11 cellular contexts compared by ENCODE assay signal in the genomic region with DNA sequence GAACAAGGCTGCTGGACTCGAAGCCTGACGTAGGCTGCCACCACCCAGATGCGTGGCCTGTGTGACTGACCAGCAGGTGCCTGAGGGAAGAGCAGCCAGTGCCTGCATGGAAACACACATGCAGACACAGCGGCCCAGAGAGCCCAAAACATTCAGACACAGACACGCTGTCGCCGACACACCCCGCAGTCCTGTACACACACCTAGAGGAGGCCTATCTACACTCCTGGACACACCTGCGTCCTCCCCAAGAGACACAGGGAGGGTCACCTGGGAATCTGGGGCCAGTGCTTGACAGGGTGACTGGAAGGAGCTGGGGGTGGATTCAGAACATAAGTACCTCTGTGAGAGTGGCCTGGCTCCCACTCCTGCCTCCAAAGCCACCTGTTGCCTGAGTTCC. TPM values are rescaled to one million over a fixed set of nuclear protein-coding genes. Genes with fewer than 3 reads are reported as not detected.
DNase-seq lines count a peak whose midpoint lies in the region; ATAC-seq and TF ChIP-seq lines count a peak whose summit lies in the region.
"Had no signal": no experiment of that assay in that cellular context is flagged by ENCODE, and none has a peak within 500 bp of the region (broad histone marks: within the 10 kb centered on the region; RNA-seq: fewer than 3 reads in every experiment).

No MANE protein-coding gene starts in this region.

- H3K4me1 Mint-ChIP-seq in activated CD8-positive, alpha-beta memory T cell treated with anti-CD3 and anti-CD28 coated beads, Interleukin-2, amount 10 ng/mL, durations not matched to agents 7 days and 5 days: peaks cover 26% of the 10 kb centered on the region
- H3K4me1 Mint-ChIP-seq in T-cell: peaks cover 54 to 77% (median 65%) of the 10 kb centered on the region in 3 donors
- H3K4me1 Mint-ChIP-seq in stimulated activated naive CD8-positive, alpha-beta T cell treated with anti-CD3 and anti-CD28 coated beads, Interleukin-15, amount 100 ng/mL, for 72 hours: peaks cover 48% of the 10 kb centered on the region
- peaks cover 21% of the 10 kb centered on the region for H3K4me1 Mint-ChIP-seq in type B pancreatic cell (ENCODE audit: unreplicated experiment)

- no peak for ATAC-seq in activated CD8-positive, alpha-beta memory T cell treated with anti-CD3 and anti-CD28 coated beads, Interleukin-2, amount 10 ng/mL, durations not matched to agents 7 days and 5 days
- no peak for ATAC-seq in T-cell (replicated peaks in 1 of 4)
- no peak for ATAC-seq in stimulated activated naive CD8-positive, alpha-beta T cell treated with anti-CD3 and anti-CD28 coated beads, Interleukin-15, amount 100 ng/mL, for 72 hours
- ATAC-seq in HG02852 (IDR thresholded peaks at IDR 0.05; ENCODE audit: unreplicated experiment): no peak
- ATAC-seq: left colon, psoas muscle had no signal

- H3K36me3 Mint-ChIP-seq in activated CD8-positive, alpha-beta memory T cell treated with anti-CD3 and anti-CD28 coated beads, Interleukin-2, amount 10 ng/mL, durations not matched to agents 7 days and 5 days: peaks cover 51% of the 10 kb centered on the region
- peaks cover 22% of the 10 kb centered on the region for H3K36me3 Mint-ChIP-seq in T-cell
- H3K36me3 Mint-ChIP-seq in type B pancreatic cell: no peaks in the 10 kb centered on the region

- CTCF ChIA-PET in activated CD8-positive, alpha-beta memory T cell treated with anti-CD3 and anti-CD28 coated beads, Interleukin-2, amount 10 ng/mL, durations not matched to agents 7 days and 5 days (lab: Charles Lee): interaction anchor here (1.7 to 7.2 kb wide), 2 partner anchors 9 to 17 kb away, joined by 7 to 112 read pairs; a partner anchor contains a TSS
- CTCF ChIA-PET in T-cell (lab: Charles Lee): interaction anchor here (1.0 to 4.6 kb wide), 4 partner anchors 10 to 17 kb away, joined by 3 to 33 read pairs (median 6); a partner anchor contains a TSS

- POLR2A ChIA-PET in T-cell (lab: Charles Lee): interaction anchor here in 1 of 2 donors (0.6 to 1.5 kb wide), 3 partner anchors 10 to 78 kb away, joined by 3 to 6 read pairs (median 4); no protein-coding TSS in a partner anchor

- H3K27me3 Mint-ChIP-seq in activated CD8-positive, alpha-beta memory T cell treated with anti-CD3 and anti-CD28 coated beads, Interleukin-2, amount 10 ng/mL, durations not matched to agents 7 days and 5 days: peaks cover 3% of the 10 kb centered on the region
- no peaks in the 10 kb centered on the region for H3K27me3 Mint-ChIP-seq in T-cell
- no peaks in the 10 kb centered on the region for H3K27me3 Mint-ChIP-seq in stimulated activated naive CD8-positive, alpha-beta T cell treated with anti-CD3 and anti-CD28 coated beads, Interleukin-15, amount 100 ng/mL, for 72 hours
- no peaks in the 10 kb centered on the region for H3K27me3 Mint-ChIP-seq in type B pancreatic cell

- TF ChIP-seq CTCF in type B pancreatic cell (conservative IDR thresholded peaks at IDR 0.05): no peak

- peak overlapping the region; percentile 98 for H3K27ac Mint-ChIP-seq in activated CD8-positive, alpha-beta memory T cell treated with anti-CD3 and anti-CD28 coated beads, Interleukin-2, amount 10 ng/mL, durations not matched to agents 7 days and 5 days
- H3K27ac Mint-ChIP-seq in T-cell (peak overlapping the region; percentile 98 to 99), type B pancreatic cell (no peak overlapping the region)
- peak overlapping the region; percentile 95 to 100 for H3K27ac Mint-ChIP-seq in stimulated activated naive CD8-positive, alpha-beta T cell treated with anti-CD3 and anti-CD28 coated beads, Interleukin-15, amount 100 ng/mL, for 72 hours

- DNase-seq in activated CD8-positive, alpha-beta memory T cell treated with anti-CD3 and anti-CD28 coated beads, Interleukin-2, amount 10 ng/mL, durations not matched to agents 7 days and 5 days: peak; percentile 50
- no peak for DNase-seq in activated CD8-positive, alpha-beta memory T cell treated with anti-CD3 and anti-CD28 coated beads, Interleukin-2, amount 50 U/mL, for 48 hours
- peak in 1 of 34 experiments; percentile 18 for DNase-seq in T-cell
- DNase-seq in islet precursor cell: peak; percentile 58
- no peak for DNase-seq in stimulated activated naive CD8-positive, alpha-beta T cell treated with anti-CD3 and anti-CD28 coated beads, Interleukin-15, amount 100 ng/mL, for 72 hours
- DNase-seq in type B pancreatic cell (ENCODE audit: extremely low spot score, unreplicated experiment): no peak
- DNase-seq in germinal center (ENCODE audit: low spot score): no peak
- DNase-seq: activated CD4-positive, CD25-positive, alpha-beta regulatory T cell; left colon; psoas muscle had no signal

- peak overlapping the region; percentile 83 for H3K4me3 Mint-ChIP-seq in activated CD8-positive, alpha-beta memory T cell treated with anti-CD3 and anti-CD28 coated beads, Interleukin-2, amount 10 ng/mL, durations not matched to agents 7 days and 5 days
- H3K4me3 Mint-ChIP-seq in T-cell (peak overlapping the region; percentile 99 to 100 (median 100)), type B pancreatic cell (no peak overlapping the region)
- peak overlapping the region; percentile 77 to 99 for H3K4me3 Mint-ChIP-seq in stimulated activated naive CD8-positive, alpha-beta T cell treated with anti-CD3 and anti-CD28 coated beads, Interleukin-15, amount 100 ng/mL, for 72 hours

- no peaks in the 10 kb centered on the region for H3K9me3 Mint-ChIP-seq in activated CD8-positive, alpha-beta memory T cell treated with anti-CD3 and anti-CD28 coated beads, Interleukin-2, amount 10 ng/mL, durations not matched to agents 7 days and 5 days (ENCODE audit: low read depth)
- H3K9me3 Mint-ChIP-seq in T-cell (no peaks in the 10 kb centered on the region), type B pancreatic cell (no peaks in the 10 kb centered on the region)
- H3K9me3 Mint-ChIP-seq in stimulated activated naive CD8-positive, alpha-beta T cell treated with anti-CD3 and anti-CD28 coated beads, Interleukin-15, amount 100 ng/mL, for 72 hours: no peaks in the 10 kb centered on the region

RNA-seq across cellular contexts. Expression of a gene that starts 6.1 kb away (rescaled TPM):
- 10 to 100 TPM; 25.6 to 66.3 TPM for total RNA-seq in activated CD8-positive, alpha-beta memory T cell treated with anti-CD3 and anti-CD28 coated beads, Interleukin-2, amount 10 ng/mL, durations not matched to agents 7 days and 5 days
- total RNA-seq in T-cell (10 to 100 TPM; 15.6 to 62.7 (median 19.9) TPM), type B pancreatic cell (ENCODE audit: low replicate concordance) (9.7 and 18.4 TPM in 2 replicates)

RNA-seq across cellular contexts. Expression of a gene that starts 17.3 kb away (rescaled TPM):
- 100 to 1,000 TPM in 1 of 2 experiments, 10 to 100 TPM in 1; 63.3 to 127 TPM for total RNA-seq in activated CD8-positive, alpha-beta memory T cell treated with anti-CD3 and anti-CD28 coated beads, Interleukin-2, amount 10 ng/mL, durations not matched to agents 7 days and 5 days
- total RNA-seq in T-cell: 10 to 100 TPM; 40.5 to 77.3 (median 63.2) TPM
- total RNA-seq in type B pancreatic cell (ENCODE audit: low replicate concordance): 75.7 and 82.9 TPM in 2 replicates

RNA-seq across cellular contexts. Expression of a gene that starts 53.9 kb away (rescaled TPM):
- under 1 TPM in 1 of 2 experiments, not detected in 1; 0.09 TPM for total RNA-seq in activated CD8-positive, alpha-beta memory T cell treated with anti-CD3 and anti-CD28 coated beads, Interleukin-2, amount 10 ng/mL, durations not matched to agents 7 days and 5 days
- total RNA-seq in T-cell: 1 to 10 TPM in 4 of 5 donors, under 1 TPM in 1; 0.32 to 1.9 (median 1.1) TPM
- not detected in 2 replicates for total RNA-seq in type B pancreatic cell (ENCODE audit: low replicate concordance)

Comparison
In these comparisons a context has a peak if more than half of its experiments do, and no peak if none do; other contexts are left out.
1. DNase-seq: peak in activated CD8-positive, alpha-beta memory T cell treated with anti-CD3 and anti-CD28 coated beads, Interleukin-2, amount 10 ng/mL, durations not matched to agents 7 days and 5 days (single experiment) and islet precursor cell (single experiment); none in activated CD8-positive, alpha-beta memory T cell treated with anti-CD3 and anti-CD28 coated beads, Interleukin-2, amount 50 U/mL, for 48 hours (single experiment), stimulated activated naive CD8-positive, alpha-beta T cell treated with anti-CD3 and anti-CD28 coated beads, Interleukin-15, amount 100 ng/mL, for 72 hours (0 of 2), type B pancreatic cell (single experiment) and germinal center (single experiment).